ENCODE assay signal across 13 cellular contexts in the genomic region with DNA sequence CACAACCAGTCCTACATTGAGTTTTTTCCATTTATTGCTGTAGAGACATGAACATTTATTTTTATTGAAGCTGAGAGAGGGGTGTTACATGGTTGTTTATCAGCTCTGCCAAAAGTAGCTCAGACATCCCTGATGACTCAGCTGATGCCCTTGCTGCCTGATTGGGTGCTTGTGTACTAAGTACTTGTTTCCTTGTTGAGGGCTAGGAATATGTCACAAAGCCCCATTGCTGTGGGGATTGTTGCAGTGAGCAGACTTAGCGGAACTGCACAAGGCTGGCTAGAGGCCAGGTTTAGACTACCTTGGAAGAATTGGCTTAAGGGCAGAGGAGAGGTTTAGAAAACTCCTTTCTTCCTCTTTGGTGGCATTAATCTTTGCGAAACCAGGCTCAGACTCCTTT.
DNase-seq lines count a peak whose midpoint lies in the region; ATAC-seq, FAIRE-seq and TF ChIP-seq lines count a peak whose summit lies in the region.
"Had no signal": no experiment of that assay in that cellular context is flagged by ENCODE, and none has a peak within 500 bp of the region (broad histone marks: within the 10 kb centered on the region; RNA-seq: fewer than 3 reads in every experiment).

No MANE protein-coding gene starts in this region.

- DNase-seq in AG20443 (ENCODE audit: low spot score) (peak; percentile 48), GM04503 (ENCODE audit: low read depth) (peak; percentile 11), NCI-H510A (lab: John Stamatoyannopoulos, UW) (peak; percentile 22), foreskin keratinocyte (no peak), EL (no peak), GM12892 (ENCODE audit: insufficient read length) (no peak), NOMO-1 treated with dmso at 0.1 percent for 144 hours (lab: John Stamatoyannopoulos, UW; ENCODE audit: unreplicated experiment) (no peak), hepatic stellate cell (ENCODE audit: low spot score) (no peak)
- DNase-seq: body of pancreas; naive thymus-derived CD4-positive, alpha-beta T cell; NCI-H1048 had no signal

- H3K27me3 ChIP-seq in foreskin keratinocyte: peaks cover 15% of the 10 kb centered on the region
- H3K27me3 ChIP-seq: body of pancreas, vagina had no signal

- H3K27ac ChIP-seq in foreskin keratinocyte: no peak overlapping the region
- H3K27ac ChIP-seq: body of pancreas, HL-60, vagina had no signal

- no peak for TF ChIP-seq POLR2A in GM12892 (IDR thresholded peaks at IDR 0.05; ENCODE audit: low read depth, low read length)

- ATAC-seq in foreskin keratinocyte: peak; percentile 67
- ATAC-seq: body of pancreas; naive thymus-derived CD4-positive, alpha-beta T cell had no signal

- H3K4me1 ChIP-seq in foreskin keratinocyte: no peaks in the 10 kb centered on the region
- H3K4me1 ChIP-seq: body of pancreas had no signal

- no peak for TF ChIP-seq CTCF in foreskin keratinocyte (conservative IDR thresholded peaks at IDR 0.05)

- no peak for FAIRE-seq in GM12892 (lab: Jason Lieb, UNC)

Comparison
In these comparisons a context has a peak if more than half of its experiments do, and no peak if none do; other contexts are left out.
1. DNase-seq: peak in AG20443 (single experiment), GM04503 (single experiment) and NCI-H510A (single experiment); none in foreskin keratinocyte (0 of 2), EL (single experiment), GM12892 (single experiment), NOMO-1 treated with dmso at 0.1 percent for 144 hours (single experiment) and hepatic stellate cell (single experiment).